9 cellular contexts compared by ENCODE assay signal in genomic region chr2:162244559-162245031, GRCh38. TPM values are rescaled to one million over a fixed set of nuclear protein-coding genes. Genes with fewer than 3 reads are reported as not detected.
DNase-seq lines count a peak whose midpoint lies in the region; ATAC-seq and TF ChIP-seq lines count a peak whose summit lies in the region.
"Had no signal": no experiment of that assay in that cellular context is flagged by ENCODE, and none has a peak within 500 bp of the region (broad histone marks: within the 10 kb centered on the region; RNA-seq: fewer than 3 reads in every experiment).

No MANE protein-coding gene starts in this region.

- TF ChIP-seq CTCF in right atrium auricular region (IDR thresholded peaks at IDR 0.05) = no peak
- no peak for TF ChIP-seq CTCF in GM10266 (IDR thresholded peaks at IDR 0.05; ENCODE audit: control insufficient read depth, insufficient read depth, low read depth, missing control alignments)

- H3K36me3 Mint-ChIP-seq in CD4-positive, alpha-beta memory T cell = no peaks in the 10 kb centered on the region

- no peaks in the 10 kb centered on the region for H3K4me1 Mint-ChIP-seq in CD4-positive, alpha-beta memory T cell

- H3K4me3 ChIP-seq in right atrium auricular region (no peak overlapping the region), skin epidermis (no peak overlapping the region)
- H3K4me3 ChIP-seq in CD4-positive, alpha-beta memory T cell (ENCODE audit: low read length in 2 of 2) = no peak overlapping the region

- H3K9me3 ChIP-seq in right atrium auricular region = peaks cover 0 to under 1% of the 10 kb centered on the region in 2 donors
- no peaks in the 10 kb centered on the region for H3K9me3 ChIP-seq in CD4-positive, alpha-beta memory T cell (ENCODE audit: control insufficient read depth in 1 of 2, low read length in 2 of 2)

- CTCF ChIA-PET in CD4-positive, alpha-beta memory T cell (lab: Charles Lee; ENCODE audit: partially characterized antibody) = interaction anchor here (1.1 kb wide), 1 partner anchor 23 kb away, joined by 3 read pairs; no protein-coding TSS in a partner anchor

- intact Hi-C loops in CD4-positive, alpha-beta memory T cell (cut with micrococcal nuclease) = no loop called here

- no peak for ATAC-seq in GM21528 (IDR thresholded peaks at IDR 0.05; ENCODE audit: low FRiP score, unreplicated experiment)

- peaks cover 15 to 16% of the 10 kb centered on the region in 2 donors for H3K27me3 Mint-ChIP-seq in CD4-positive, alpha-beta memory T cell

- H3K27ac Mint-ChIP-seq in CD4-positive, alpha-beta memory T cell = no peak overlapping the region

- peaks cover 0 to 2% (median 0%) of the 10 kb centered on the region in 8 donors for H3K9me3 Mint-ChIP-seq in CD4-positive, alpha-beta memory T cell

- H3K27me3 ChIP-seq in right atrium auricular region = no peaks in the 10 kb centered on the region
- no peaks in the 10 kb centered on the region for H3K27me3 ChIP-seq in CD4-positive, alpha-beta memory T cell (ENCODE audit: insufficient read depth, low read length)

- DNase-seq in H4 (ENCODE audit: low spot score) (peak; percentile 69), astrocyte of the hippocampus (ENCODE audit: low read depth, low spot score) (peak; percentile 87), right atrium auricular region (ENCODE audit: low spot score) (peak; percentile 62), GM19240 (ENCODE audit: insufficient read length, low spot score) (no peak), GM10266 (ENCODE audit: extremely low spot score) (no peak)
- no peak for DNase-seq in CD4-positive, alpha-beta memory T cell
- DNase-seq: stimulated activated naive CD4-positive, alpha-beta T cell treated with Interleukin-2 at 50 U/mL for 16 hours had no signal

- H3K4me1 ChIP-seq in right atrium auricular region = peaks cover 0 to 5% of the 10 kb centered on the region in 2 donors
- H3K4me1 ChIP-seq in CD4-positive, alpha-beta memory T cell (ENCODE audit: insufficient read depth, low read length) = no peaks in the 10 kb centered on the region

- H3K4me3 Mint-ChIP-seq in CD4-positive, alpha-beta memory T cell = no peak overlapping the region

- H3K27ac ChIP-seq in right atrium auricular region = peak overlapping the region; percentile 32 to 54
- H3K27ac ChIP-seq in skin epidermis = peak overlapping the region in 19 of 21 experiments; percentile 34 to 85 (median 67)
- H3K27ac ChIP-seq in CD4-positive, alpha-beta memory T cell (ENCODE audit: low read depth, low read length) = no peak overlapping the region

- no peaks in the 10 kb centered on the region for H3K36me3 ChIP-seq in right atrium auricular region
- H3K36me3 ChIP-seq in CD4-positive, alpha-beta memory T cell (ENCODE audit: insufficient read depth, low read length) = no peaks in the 10 kb centered on the region

- POLR2A ChIA-PET in CD4-positive, alpha-beta memory T cell (lab: Charles Lee; ENCODE audit: partially characterized antibody) = no interaction called here

RNA-seq across cellular contexts. Expression of gene FAP, which starts 1.4 kb away (rescaled TPM):
- 2.1 and 3.3 TPM in 2 replicates for total RNA-seq in H4 (2014; rRNA removed; shearing (Covaris generic))
- total RNA-seq in right atrium auricular region = 1 to 10 TPM in 1 of 2 donors, under 1 TPM in 1; 0.71 to 5.7 TPM
- total RNA-seq in CD4-positive, alpha-beta memory T cell = not detected
- polyA plus RNA-seq in CD4-positive, alpha-beta memory T cell = not detected

Comparison
In these comparisons a context has a peak if more than half of its experiments do, and no peak if none do; other contexts are left out.
1. DNase-seq: peak in H4 (single experiment), astrocyte of the hippocampus (single experiment) and right atrium auricular region (single experiment); none in GM19240 (single experiment), GM10266 (single experiment) and CD4-positive, alpha-beta memory T cell (0 of 5).